In genomic region chr7:84638339-84638697, GRCh38 we compare ENCODE assay signal across 16 cellular contexts.
DNase-seq lines count a peak whose midpoint lies in the region; ATAC-seq and TF ChIP-seq lines count a peak whose summit lies in the region.
"Had no signal": no experiment of that assay in that cellular context is flagged by ENCODE, and none has a peak within 500 bp of the region (broad histone marks: within the 10 kb centered on the region; RNA-seq: fewer than 3 reads in every experiment).

No MANE protein-coding gene starts in this region.

- dilution Hi-C loops in IMR-90 (cut with HindIII; ENCODE audit: low sequenced_read_pairs, unreplicated experiment) = no loop called here

- no peak for TF ChIP-seq POLR2A in IMR-90 (IDR thresholded peaks at IDR 0.05; ENCODE audit: low read depth, low read length)

- H2BK120ac ChIP-seq in IMR-90 (ENCODE audit: low read depth, low read length) (peak overlapping the region; percentile 76; the same call in 1 of the 2 replicates), mesenchymal stem cell (ENCODE audit: low read depth, low read length) (no peak overlapping the region)

- H3K9ac ChIP-seq in IMR-90 (ENCODE audit: low read depth, low read length) = no peak overlapping the region
- peak overlapping the region; percentile 59 for H3K9ac ChIP-seq in adipocyte (ENCODE audit: low read length)
- peak overlapping the region; percentile 72 for H3K9ac ChIP-seq in mesenchymal stem cell (ENCODE audit: low read length)
- peak overlapping the region in 1 of 5 donors; percentile 63 for H3K9ac ChIP-seq in subcutaneous abdominal adipose tissue (ENCODE audit: low read length in 5 of 5)

- H3K4me3 ChIP-seq in IMR-90 (ENCODE audit: insufficient read depth, low read depth, low read length) (no peak overlapping the region), adipocyte (ENCODE audit: low read length) (no peak overlapping the region), mesenchymal stem cell (ENCODE audit: insufficient read depth in 1 of 2, low read depth in 1 of 2, low read length in 2 of 2) (no peak overlapping the region), subcutaneous abdominal adipose tissue (ENCODE audit: low read depth in 1 of 5, low read length in 5 of 5) (no peak overlapping the region)
- H3K4me3 ChIP-seq in CD8-positive, alpha-beta T cell (ENCODE audit: low read depth, low read length) = no peak overlapping the region
- H3K4me3 ChIP-seq: HAP-1 had no signal

- H4K5ac ChIP-seq in IMR-90 (ENCODE audit: low read depth, low read length) = peak overlapping the region; percentile 93; the same call in 1 of the 2 replicates

- peak overlapping the region; percentile 56; the same call in 1 of the 2 replicates for H3K4me2 ChIP-seq in IMR-90 (ENCODE audit: low read depth, low read length)
- H3K4me2 ChIP-seq in mesenchymal stem cell (ENCODE audit: low read length, poor library complexity, severe bottlenecking) = no peak overlapping the region

- in situ Hi-C loops in IMR-90 (cut with MboI; ENCODE audit: low sequenced_read_pairs) = loop anchor here (25.0 kb wide), 1 partner anchor 374 kb away; no protein-coding TSS in a partner anchor

- peak; percentile 19; the same call in 1 of the 2 replicates for ATAC-seq in IMR-90 (ENCODE audit: low read depth)
- ATAC-seq in CD8-positive, alpha-beta T cell = no peak
- ATAC-seq in activated naive CD8-positive, alpha-beta T cell treated with anti-CD3 and anti-CD28 coated beads, Interleukin-2, amount 50 U/mL, for 24 hours = no peak
- ATAC-seq in activated CD8-positive, alpha-beta memory T cell treated with anti-CD3 and anti-CD28 coated beads, Interleukin-2, amount 10 ng/mL, durations not matched to agents 7 days and 5 days = no peak
- ATAC-seq: activated T-helper 17 cell treated with anti-CD3 and anti-CD28 coated beads, Interleukin-2, amount 50 U/mL, for 72 hours had no signal

- no peak for TF ChIP-seq RAD21 in IMR-90 (IDR thresholded peaks at IDR 0.05; ENCODE audit: low read length)

- intact Hi-C loops in IMR-90 (cut with micrococcal nuclease) = no loop called here
- intact Hi-C loops in CD8-positive, alpha-beta T cell (cut with DNase I, micrococcal nuclease) = no loop called here

- H2AFZ ChIP-seq in IMR-90 (replicated peaks; ENCODE audit: low read length, poor library complexity) (no peak overlapping the region), mesenchymal stem cell (ENCODE audit: low read depth, low read length) (no peak overlapping the region)

- no peak overlapping the region for H3K27ac Mint-ChIP-seq in CD8-positive, alpha-beta T cell
- H3K27ac Mint-ChIP-seq in activated naive CD8-positive, alpha-beta T cell treated with anti-CD3 and anti-CD28 coated beads, Interleukin-2, amount 50 U/mL, for 24 hours = no peak overlapping the region
- H3K27ac Mint-ChIP-seq in activated CD8-positive, alpha-beta memory T cell treated with anti-CD3 and anti-CD28 coated beads, Interleukin-2, amount 10 ng/mL, durations not matched to agents 7 days and 5 days = no peak overlapping the region
- H3K27ac Mint-ChIP-seq: activated CD4-positive, alpha-beta T cell treated with anti-CD3 and anti-CD28 coated beads, Interleukin-2, amount 10 ng/mL, durations not matched to agents 24 days and 14 days; activated T-helper 17 cell treated with anti-CD3 and anti-CD28 coated beads, Interleukin-2, amount 50 U/mL, for 72 hours had no signal

- CTCF ChIA-PET in IMR-90 (lab: Yijun Ruan, JAX) = interaction anchor here (0.6 kb wide), 1 partner anchor 137 kb away, joined by 3 read pairs; no protein-coding TSS in a partner anchor
- CTCF ChIA-PET in CD8-positive, alpha-beta T cell (lab: Charles Lee) = interaction anchor here (0.9 kb wide), 1 partner anchor 14 kb away, joined by 3 read pairs; no protein-coding TSS in a partner anchor
- CTCF ChIA-PET in activated CD8-positive, alpha-beta memory T cell treated with anti-CD3 and anti-CD28 coated beads, Interleukin-2, amount 10 ng/mL, durations not matched to agents 7 days and 5 days (lab: Charles Lee) = no interaction called here

- peaks cover 7% of the 10 kb centered on the region for H3K9me1 ChIP-seq in IMR-90 (ENCODE audit: insufficient read depth, low read length)

- H3K4me1 ChIP-seq in IMR-90 (ENCODE audit: control insufficient read depth, insufficient read depth, low read length) (peaks cover 9% of the 10 kb centered on the region), adipocyte (ENCODE audit: control insufficient read depth, insufficient read depth, low read length) (peaks cover 19% of the 10 kb centered on the region), mesenchymal stem cell (ENCODE audit: control insufficient read depth, insufficient read depth, low read depth, low read length) (peaks cover 8% of the 10 kb centered on the region), subcutaneous abdominal adipose tissue (ENCODE audit: control insufficient read depth in 5 of 5, insufficient read depth in 5 of 5, low read length in 5 of 5) (peaks cover 2 to 19% (median 16%) of the 10 kb centered on the region in 5 donors)
- H3K4me1 ChIP-seq in CD8-positive, alpha-beta T cell (ENCODE audit: insufficient read depth, low read length) = no peaks in the 10 kb centered on the region

- H3K9me3 ChIP-seq in IMR-90 (ENCODE audit: control insufficient read depth, insufficient read depth, low read length) (no peaks in the 10 kb centered on the region), adipocyte (ENCODE audit: control insufficient read depth, low read length) (no peaks in the 10 kb centered on the region), mesenchymal stem cell (ENCODE audit: control insufficient read depth, low read length) (no peaks in the 10 kb centered on the region), subcutaneous abdominal adipose tissue (ENCODE audit: control insufficient read depth in 5 of 5, low read length in 5 of 5) (peaks cover 0 to 4% (median 0%) of the 10 kb centered on the region in 5 donors)
- no peaks in the 10 kb centered on the region for H3K9me3 ChIP-seq in CD8-positive, alpha-beta T cell (ENCODE audit: low read length)
- H3K9me3 ChIP-seq: HAP-1 had no signal

- peak overlapping the region; percentile 5; the same call in 1 of the 2 replicates for H3K14ac ChIP-seq in IMR-90 (replicated peaks; ENCODE audit: low read depth, low read length)
- no peak overlapping the region for H3K14ac ChIP-seq in mesenchymal stem cell (ENCODE audit: low read length in 2 of 2)

- H3K4ac ChIP-seq in IMR-90 (ENCODE audit: low read depth, low read length) = peak overlapping the region; percentile 19; the same call in 1 of the 2 replicates
- H3K4ac ChIP-seq in mesenchymal stem cell (ENCODE audit: low read depth in 1 of 2, low read length in 2 of 2) = no peak overlapping the region

- no peaks in the 10 kb centered on the region for H3K4me1 Mint-ChIP-seq in CD8-positive, alpha-beta T cell (ENCODE audit: low read depth)
- no peaks in the 10 kb centered on the region for H3K4me1 Mint-ChIP-seq in activated naive CD8-positive, alpha-beta T cell treated with anti-CD3 and anti-CD28 coated beads, Interleukin-2, amount 50 U/mL, for 24 hours
- no peaks in the 10 kb centered on the region for H3K4me1 Mint-ChIP-seq in activated CD8-positive, alpha-beta memory T cell treated with anti-CD3 and anti-CD28 coated beads, Interleukin-2, amount 10 ng/mL, durations not matched to agents 7 days and 5 days
- H3K4me1 Mint-ChIP-seq: activated CD4-positive, alpha-beta T cell treated with anti-CD3 and anti-CD28 coated beads, Interleukin-2, amount 10 ng/mL, durations not matched to agents 24 days and 14 days; activated T-helper 17 cell treated with anti-CD3 and anti-CD28 coated beads, Interleukin-2, amount 50 U/mL, for 72 hours had no signal

- peak overlapping the region; percentile 79 for H2BK20ac ChIP-seq in IMR-90 (ENCODE audit: low read depth, low read length)

- DNase-seq in IMR-90 = no peak
- DNase-seq in adipocyte (ENCODE audit: low read depth) = no peak
- no peak for DNase-seq in mesenchymal stem cell
- DNase-seq in CD8-positive, alpha-beta T cell = no peak
- DNase-seq in activated naive CD8-positive, alpha-beta T cell treated with anti-CD3 and anti-CD28 coated beads, Interleukin-2, amount 50 U/mL, for 24 hours = no peak
- no peak for DNase-seq in activated CD8-positive, alpha-beta memory T cell treated with anti-CD3 and anti-CD28 coated beads, Interleukin-2, amount 10 ng/mL, durations not matched to agents 7 days and 5 days
- DNase-seq: activated CD4-positive, alpha-beta T cell treated with anti-CD3 and anti-CD28 coated beads, Interleukin-2, amount 10 ng/mL, durations not matched to agents 24 days and 14 days; erythroblast; left cardiac atrium; midbrain; NCI-H1417 treated with DMSO at 0.1 percent for 48 hours; NCI-H524; Right ventricle myocardium superior had no signal

- peaks cover 0 to 5% of the 10 kb centered on the region in 2 experiments; a peak in 1 of 4 replicates for H3K79me1 ChIP-seq in IMR-90 (ENCODE audit: low read depth in 1 of 2, low read length in 2 of 2)
- H3K79me1 ChIP-seq in mesenchymal stem cell (replicated peaks; ENCODE audit: low read length, poor library complexity, severe bottlenecking) = no peaks in the 10 kb centered on the region

- H3K36me3 ChIP-seq in IMR-90 (ENCODE audit: control insufficient read depth, insufficient read depth, low read length) = no peaks in the 10 kb centered on the region
- H3K36me3 ChIP-seq in adipocyte (ENCODE audit: control insufficient read depth, insufficient read depth, low read length, severe bottlenecking) = no peaks in the 10 kb centered on the region
- H3K36me3 ChIP-seq in mesenchymal stem cell (ENCODE audit: control insufficient read depth in 1 of 2, insufficient read depth in 2 of 2, low read depth in 1 of 2, low read length in 2 of 2) = no peaks in the 10 kb centered on the region
- no peaks in the 10 kb centered on the region for H3K36me3 ChIP-seq in subcutaneous abdominal adipose tissue (ENCODE audit: control insufficient read depth in 5 of 5, insufficient read depth in 5 of 5, low read length in 5 of 5)
- H3K36me3 ChIP-seq in CD8-positive, alpha-beta T cell (ENCODE audit: insufficient read depth, low read length) = no peaks in the 10 kb centered on the region
- H3K36me3 ChIP-seq: HAP-1 had no signal

- TF ChIP-seq CTCF in IMR-90 (conservative IDR thresholded peaks at IDR 0.05; ENCODE audit: low read depth, low read length) = no peak
- no peak for TF ChIP-seq CTCF in CD8-positive, alpha-beta T cell (IDR thresholded peaks at IDR 0.05)

- peak overlapping the region; percentile 71 to 77; a peak in 2 of 4 replicates for H4K8ac ChIP-seq in IMR-90 (ENCODE audit: low read depth in 2 of 2, low read length in 2 of 2)
- H4K8ac ChIP-seq in mesenchymal stem cell (ENCODE audit: low read length) = no peak overlapping the region

- BruUV-seq in IMR-90 (replicated peaks; lab: Mats Ljungman, UMichigan) = no TSS peak

- no peak overlapping the region for H3K4me3 Mint-ChIP-seq in CD8-positive, alpha-beta T cell
- H3K4me3 Mint-ChIP-seq in activated naive CD8-positive, alpha-beta T cell treated with anti-CD3 and anti-CD28 coated beads, Interleukin-2, amount 50 U/mL, for 24 hours = no peak overlapping the region
- H3K4me3 Mint-ChIP-seq in activated CD8-positive, alpha-beta memory T cell treated with anti-CD3 and anti-CD28 coated beads, Interleukin-2, amount 10 ng/mL, durations not matched to agents 7 days and 5 days = no peak overlapping the region
- H3K4me3 Mint-ChIP-seq: activated CD4-positive, alpha-beta T cell treated with anti-CD3 and anti-CD28 coated beads, Interleukin-2, amount 10 ng/mL, durations not matched to agents 24 days and 14 days; activated T-helper 17 cell treated with anti-CD3 and anti-CD28 coated beads, Interleukin-2, amount 50 U/mL, for 72 hours had no signal

- H4K91ac ChIP-seq in IMR-90 (ENCODE audit: insufficient read depth, low read depth, low read length) (peak overlapping the region; percentile 45), mesenchymal stem cell (ENCODE audit: low read length) (no peak overlapping the region)

- no peaks in the 10 kb centered on the region for H3K36me3 Mint-ChIP-seq in CD8-positive, alpha-beta T cell
- H3K36me3 Mint-ChIP-seq in activated naive CD8-positive, alpha-beta T cell treated with anti-CD3 and anti-CD28 coated beads, Interleukin-2, amount 50 U/mL, for 24 hours (ENCODE audit: low read depth) = no peaks in the 10 kb centered on the region
- H3K36me3 Mint-ChIP-seq in activated CD8-positive, alpha-beta memory T cell treated with anti-CD3 and anti-CD28 coated beads, Interleukin-2, amount 10 ng/mL, durations not matched to agents 7 days and 5 days = no peaks in the 10 kb centered on the region

- H2BK15ac ChIP-seq in IMR-90 (ENCODE audit: low read depth, low read length) (peak overlapping the region; percentile 45; the same call in 2 of the 3 replicates), mesenchymal stem cell (ENCODE audit: low read depth, poor library complexity, severe bottlenecking) (no peak overlapping the region)

- H2AK5ac ChIP-seq in IMR-90 (ENCODE audit: low read depth, low read length) = no peak overlapping the region; the same call in 1 of the 2 replicates
- no peak overlapping the region for H2AK5ac ChIP-seq in mesenchymal stem cell (ENCODE audit: low read length, severe bottlenecking)

- no peaks in the 10 kb centered on the region for H3K27me3 Mint-ChIP-seq in CD8-positive, alpha-beta T cell (ENCODE audit: low read depth)
- no peaks in the 10 kb centered on the region for H3K27me3 Mint-ChIP-seq in activated naive CD8-positive, alpha-beta T cell treated with anti-CD3 and anti-CD28 coated beads, Interleukin-2, amount 50 U/mL, for 24 hours
- H3K27me3 Mint-ChIP-seq in activated CD8-positive, alpha-beta memory T cell treated with anti-CD3 and anti-CD28 coated beads, Interleukin-2, amount 10 ng/mL, durations not matched to agents 7 days and 5 days = no peaks in the 10 kb centered on the region
- H3K27me3 Mint-ChIP-seq: activated CD4-positive, alpha-beta T cell treated with anti-CD3 and anti-CD28 coated beads, Interleukin-2, amount 10 ng/mL, durations not matched to agents 24 days and 14 days; activated T-helper 17 cell treated with anti-CD3 and anti-CD28 coated beads, Interleukin-2, amount 50 U/mL, for 72 hours had no signal

- POLR2A ChIA-PET in IMR-90 (lab: Charles Lee; ENCODE audit: unreplicated experiment) = interaction anchor here (0.7 kb wide), 1 partner anchor 11 kb away, joined by 4 read pairs; no protein-coding TSS in a partner anchor
- POLR2A ChIA-PET in CD8-positive, alpha-beta T cell (lab: Charles Lee) = no interaction called here

- no peak overlapping the region for H2AK9ac ChIP-seq in IMR-90 (replicated peaks; ENCODE audit: low read depth, low read length, poor library complexity)

- peak overlapping the region; percentile 15; the same call in 1 of the 2 replicates for H3K23ac ChIP-seq in IMR-90 (ENCODE audit: low read depth, low read length)
- no peak overlapping the region for H3K23ac ChIP-seq in mesenchymal stem cell (ENCODE audit: low read length in 2 of 2)

- no peak overlapping the region for H2BK12ac ChIP-seq in mesenchymal stem cell (ENCODE audit: low read length in 2 of 2)

- H3K9me3 Mint-ChIP-seq in CD8-positive, alpha-beta T cell = no peaks in the 10 kb centered on the region
- H3K9me3 Mint-ChIP-seq in activated naive CD8-positive, alpha-beta T cell treated with anti-CD3 and anti-CD28 coated beads, Interleukin-2, amount 50 U/mL, for 24 hours = peaks cover 2% of the 10 kb centered on the region
- H3K9me3 Mint-ChIP-seq in activated CD8-positive, alpha-beta memory T cell treated with anti-CD3 and anti-CD28 coated beads, Interleukin-2, amount 10 ng/mL, durations not matched to agents 7 days and 5 days (ENCODE audit: low read depth) = peaks cover 1% of the 10 kb centered on the region
- H3K9me3 Mint-ChIP-seq: activated T-helper 17 cell treated with anti-CD3 and anti-CD28 coated beads, Interleukin-2, amount 50 U/mL, for 72 hours had no signal

- peak overlapping the region; percentile 98 for H2BK5ac ChIP-seq in IMR-90 (ENCODE audit: low read depth, low read length, poor library complexity, severe bottlenecking)
- no peak overlapping the region for H2BK5ac ChIP-seq in mesenchymal stem cell (ENCODE audit: low read depth, low read length, poor library complexity, severe bottlenecking)

- 0 out of 2 replicates have a peak overlapping the region, but pooled peaks have one; percentile 11 for H3K27ac ChIP-seq in IMR-90 (ENCODE audit: insufficient read depth, low read length)
- H3K27ac ChIP-seq in mesenchymal stem cell (ENCODE audit: low read length, poor library complexity, severe bottlenecking) = peak overlapping the region; percentile 68
- H3K27ac ChIP-seq in subcutaneous abdominal adipose tissue (ENCODE audit: low read depth, low read length) = peak overlapping the region; percentile 80
- H3K27ac ChIP-seq in CD8-positive, alpha-beta T cell (ENCODE audit: low read depth, low read length) = no peak overlapping the region

- H3K18ac ChIP-seq in IMR-90 (ENCODE audit: low read depth, low read length) = peak overlapping the region; percentile 98; the same call in 1 of the 2 replicates
- no peak overlapping the region for H3K18ac ChIP-seq in mesenchymal stem cell (ENCODE audit: low read depth in 1 of 2, low read length in 2 of 2)

- H3K56ac ChIP-seq in IMR-90 (ENCODE audit: extremely low read depth, insufficient read depth, low read length) = peak overlapping the region; percentile 63; the same call in 1 of the 2 replicates

- H4K20me1 ChIP-seq in IMR-90 (ENCODE audit: insufficient read depth, low read length) = no peaks in the 10 kb centered on the region

- H3K27me3 ChIP-seq in IMR-90 (ENCODE audit: control insufficient read depth, insufficient read depth, low read length) (no peaks in the 10 kb centered on the region), adipocyte (replicated peaks; ENCODE audit: control insufficient read depth, insufficient read depth, low read length) (no peaks in the 10 kb centered on the region), mesenchymal stem cell (ENCODE audit: control insufficient read depth in 1 of 2, insufficient read depth in 1 of 2, low read length in 2 of 2) (no peaks in the 10 kb centered on the region), subcutaneous abdominal adipose tissue (ENCODE audit: control insufficient read depth in 5 of 5, insufficient read depth in 4 of 5, low read length in 5 of 5) (no peaks in the 10 kb centered on the region)
- no peaks in the 10 kb centered on the region for H3K27me3 ChIP-seq in CD8-positive, alpha-beta T cell (ENCODE audit: insufficient read depth, low read length)
